ENCODE assay signal across 11 cellular contexts in genomic region chr11:36452231-36452630, GRCh38.
DNase-seq lines count a peak whose midpoint lies in the region; ATAC-seq and TF ChIP-seq lines count a peak whose summit lies in the region.
"Had no signal": no experiment of that assay in that cellular context is flagged by ENCODE, and none has a peak within 500 bp of the region (broad histone marks: within the 10 kb centered on the region; RNA-seq: fewer than 3 reads in every experiment).

No MANE protein-coding gene starts in this region.

- no peak for ATAC-seq in GM18868 (IDR thresholded peaks at IDR 0.05; ENCODE audit: unreplicated experiment)
- ATAC-seq in GM21576 (IDR thresholded peaks at IDR 0.05; ENCODE audit: unreplicated experiment): no peak

- DNase-seq in AML-193 (lab: John Stamatoyannopoulos, UW) (peak; percentile 43 to 63), KBM-7 (peak; percentile 82), hepatic stellate cell (ENCODE audit: low spot score) (peak; percentile 39), NCI-H2029 (lab: John Stamatoyannopoulos, UW) (no peak), NCI-H2227 treated with DMSO at 0.1 percent for 48 hours (lab: John Stamatoyannopoulos, UW) (no peak)
- DNase-seq: cortex of kidney, left colon, NCI-H510A treated with DMSO at 0.1 percent for 48 hours had no signal

- no peak for TF ChIP-seq CTCF in VCaP (conservative IDR thresholded peaks at IDR 0.05)

- peak overlapping the region; percentile 68 for H3K27ac ChIP-seq in VCaP

- in situ Hi-C loops in KBM-7 (cut with MboI; ENCODE audit: low pct_unique_long_range_greater_than_20kb, low sequenced_read_pairs): no loop called here

Comparison
In these comparisons a context has a peak if more than half of its experiments do, and no peak if none do; other contexts are left out.
1. DNase-seq: peak in AML-193 (2 of 2), KBM-7 (single experiment) and hepatic stellate cell (single experiment); none in NCI-H2029 (single experiment) and NCI-H2227 treated with DMSO at 0.1 percent for 48 hours (single experiment).